ENCODE assay signal across 8 cellular contexts in genomic region chr14:60091550-60092511, GRCh38. TPM values are rescaled to one million over a fixed set of nuclear protein-coding genes. Genes with fewer than 3 reads are reported as not detected.
DNase-seq lines count a peak whose midpoint lies in the region; ATAC-seq, FAIRE-seq and TF ChIP-seq lines count a peak whose summit lies in the region.

PCNX4 (plus strand) TSS chr14:60091923; CDS start chr14:60107639, 15,716 bp downstream.

- no peak for TF ChIP-seq CTCF in esophagus muscularis mucosa (IDR thresholded peaks at IDR 0.05)

- no peaks in the 10 kb centered on the region for H3K9me3 ChIP-seq in esophagus muscularis mucosa
- H3K9me3 ChIP-seq in muscle layer of duodenum (ENCODE audit: control insufficient read depth in 1 of 2, low read length in 2 of 2): no peaks in the 10 kb centered on the region

- H3K27ac Mint-ChIP-seq in activated T-cell treated with anti-CD3 and anti-CD28 coated beads, Interleukin-2, amount 50 U/mL, for 72 hours: peak within 1 kb of the TSS; percentile 98

- H3K4me1 Mint-ChIP-seq in activated T-cell treated with anti-CD3 and anti-CD28 coated beads, Interleukin-2, amount 50 U/mL, for 72 hours (ENCODE audit: low read depth): peaks cover 39% of the 10 kb centered on the region

- peak within 1 kb of the TSS; percentile 72 to 84 (median 77) for H3K4me3 ChIP-seq in esophagus muscularis mucosa
- H3K4me3 ChIP-seq in muscle layer of duodenum (ENCODE audit: low read depth in 1 of 2, low read length in 2 of 2): peak within 1 kb of the TSS; percentile 84 to 93

- no peaks in the 10 kb centered on the region for H3K27me3 ChIP-seq in esophagus muscularis mucosa
- H3K27me3 ChIP-seq in muscle layer of duodenum (ENCODE audit: low read depth, low read length): no peaks in the 10 kb centered on the region

- WGBS in esophagus muscularis mucosa: under 1% methylated on average over 18 of the region's 88 CpGs

- peak; percentile 98 for DNase-seq in DMS53 (lab: John Stamatoyannopoulos, UW)
- peak; percentile 94 for DNase-seq in KG1 (lab: John Stamatoyannopoulos, UW)
- DNase-seq in RCC 7860 (ENCODE audit: low spot score): peak; percentile 89
- DNase-seq in activated T-cell treated with anti-CD3 and anti-CD28 coated beads, Interleukin-2, amount 50 U/mL, for 72 hours: peak; percentile 92 to 95
- DNase-seq in esophagus muscularis mucosa (ENCODE audit: extremely low spot score): peak; percentile 99
- peak; percentile 91 for DNase-seq in stimulated activated CD8-positive, alpha-beta memory T cell treated with anti-CD3 and anti-CD28 coated beads, Interleukin-7, amount 100 ng/mL, for 4 hours (ENCODE audit: low read depth in 2 of 2)

- no peaks in the 10 kb centered on the region for H3K27me3 Mint-ChIP-seq in activated T-cell treated with anti-CD3 and anti-CD28 coated beads, Interleukin-2, amount 50 U/mL, for 72 hours (ENCODE audit: low read depth)

- peaks cover 32 to 47% (median 44%) of the 10 kb centered on the region in 4 donors for H3K4me1 ChIP-seq in esophagus muscularis mucosa
- H3K4me1 ChIP-seq in muscle layer of duodenum (ENCODE audit: control insufficient read depth in 1 of 2, insufficient read depth in 2 of 2, low read length in 2 of 2): peaks cover 0 to 22% of the 10 kb centered on the region in 2 donors

- peak; percentile 68 for TF ChIP-seq POLR2A in esophagus muscularis mucosa (IDR thresholded peaks at IDR 0.05; ENCODE audit: low read depth)

- H3K27ac ChIP-seq in esophagus muscularis mucosa (replicated peaks in 1 of 4) (peak within 1 kb of the TSS; percentile 94 to 98 (median 96)), muscle layer of duodenum (ENCODE audit: low read length) (peak within 1 kb of the TSS; percentile 99)

- H3K9me3 Mint-ChIP-seq in activated T-cell treated with anti-CD3 and anti-CD28 coated beads, Interleukin-2, amount 50 U/mL, for 72 hours: peaks cover 0 to 2% of the 10 kb centered on the region in 2 donors

- FAIRE-seq in RCC 7860 (lab: Jason Lieb, UNC): peak; percentile 14

- H3K4me3 Mint-ChIP-seq in activated T-cell treated with anti-CD3 and anti-CD28 coated beads, Interleukin-2, amount 50 U/mL, for 72 hours: peak within 1 kb of the TSS; percentile 91 to 98

- intact Hi-C loops in esophagus muscularis mucosa (cut with DNase I): loop anchor here (2.0 to 5.0 kb wide), 2 partner anchors 73 to 155 kb away; partner anchors contain the start of genes DHRS7 and PPM1A

- peaks cover 7 to 8% of the 10 kb centered on the region in 2 donors for H3K36me3 Mint-ChIP-seq in activated T-cell treated with anti-CD3 and anti-CD28 coated beads, Interleukin-2, amount 50 U/mL, for 72 hours (ENCODE audit: insufficient read depth in 2 of 2)

- TF ChIP-seq EP300 in esophagus muscularis mucosa (IDR thresholded peaks at IDR 0.05): peak; percentile 75

- peak; percentile 96 for ATAC-seq in GM21723 (IDR thresholded peaks at IDR 0.05; ENCODE audit: unreplicated experiment)
- ATAC-seq in activated T-cell treated with anti-CD3 and anti-CD28 coated beads, Interleukin-2, amount 50 U/mL, for 72 hours (replicated peaks in 1 of 2): peak; percentile 93 to 96

- no peaks in the 10 kb centered on the region for H3K36me3 ChIP-seq in esophagus muscularis mucosa
- H3K36me3 ChIP-seq in muscle layer of duodenum (ENCODE audit: control insufficient read depth in 1 of 2, insufficient read depth in 2 of 2, low read length in 2 of 2): peaks cover 0 to 18% of the 10 kb centered on the region in 2 donors

RNA-seq across cellular contexts. Expression of gene PCNX4, which starts in this region (rescaled TPM):
- total RNA-seq in activated T-cell treated with anti-CD3 and anti-CD28 coated beads, Interleukin-2, amount 50 U/mL, for 72 hours: 10 to 100 TPM; 36.1 to 45.4 TPM
- 10 to 100 TPM; 18.7 to 34.5 (median 26.3) TPM for total RNA-seq in esophagus muscularis mucosa

Comparison
In these comparisons a context has a peak if more than half of its experiments do, and no peak if none do; other contexts are left out.
1. Peak in every context shown above with its lines: DNase-seq, ATAC-seq, H3K4me3 ChIP-seq and H3K27ac ChIP-seq.